Comparison of ENCODE assay signal across 15 cellular contexts in genomic region chr11:111370902-111371578, GRCh38. TPM values are rescaled to one million over a fixed set of nuclear protein-coding genes. Genes with fewer than 3 reads are reported as not detected.
DNase-seq lines count a peak whose midpoint lies in the region; ATAC-seq and FAIRE-seq lines count a peak whose summit lies in the region.
"Had no signal": no experiment of that assay in that cellular context is flagged by ENCODE, and none has a peak within 500 bp of the region (broad histone marks: within the 10 kb centered on the region; RNA-seq: fewer than 3 reads in every experiment).

No MANE protein-coding gene starts in this region.

- H3K9me3 Mint-ChIP-seq in activated naive CD8-positive, alpha-beta T cell treated with anti-CD3 and anti-CD28 coated beads, Interleukin-2, amount 50 U/mL, for 24 hours = no peaks in the 10 kb centered on the region

- no peak overlapping the region for H3K4ac ChIP-seq in mesenchymal stem cell (ENCODE audit: low read depth in 1 of 2, low read length in 2 of 2)

- no peak overlapping the region for H3K9ac ChIP-seq in mesenchymal stem cell (ENCODE audit: low read length)

- no peaks in the 10 kb centered on the region for H3K36me3 ChIP-seq in mesenchymal stem cell (ENCODE audit: control insufficient read depth in 1 of 2, insufficient read depth in 2 of 2, low read depth in 1 of 2, low read length in 2 of 2)
- H3K36me3 ChIP-seq: adrenal gland, SJSA1, thyroid gland had no signal

- H4K8ac ChIP-seq in mesenchymal stem cell (ENCODE audit: low read length) = no peak overlapping the region

- peak; percentile 43 for ATAC-seq in GM19455 (IDR thresholded peaks at IDR 0.05; ENCODE audit: unreplicated experiment)
- ATAC-seq in HG03139 (IDR thresholded peaks at IDR 0.05; ENCODE audit: unreplicated experiment) = peak; percentile 31
- peak; percentile 79 for ATAC-seq in activated naive CD8-positive, alpha-beta T cell treated with anti-CD3 and anti-CD28 coated beads, Interleukin-2, amount 50 U/mL, for 24 hours
- ATAC-seq: left cardiac atrium had no signal

- no peaks in the 10 kb centered on the region for H3K27me3 Mint-ChIP-seq in activated naive CD8-positive, alpha-beta T cell treated with anti-CD3 and anti-CD28 coated beads, Interleukin-2, amount 50 U/mL, for 24 hours

- no peak overlapping the region for H2AFZ ChIP-seq in mesenchymal stem cell (ENCODE audit: low read depth, low read length)

- no peak overlapping the region for H3K27ac ChIP-seq in mesenchymal stem cell (ENCODE audit: low read length, poor library complexity, severe bottlenecking)
- H3K27ac ChIP-seq: adrenal gland, epithelial cell of prostate, SJSA1, thyroid gland had no signal

- H2BK5ac ChIP-seq in mesenchymal stem cell (ENCODE audit: low read depth, low read length, poor library complexity, severe bottlenecking) = no peak overlapping the region

- H3K14ac ChIP-seq in mesenchymal stem cell (ENCODE audit: low read length in 2 of 2) = no peak overlapping the region

- DNase-seq in GM18507 (ENCODE audit: extremely low spot score, insufficient read length, low read depth) = no peak
- DNase-seq in activated naive CD8-positive, alpha-beta T cell treated with anti-CD3 and anti-CD28 coated beads, Interleukin-2, amount 50 U/mL, for 24 hours = peak; percentile 29
- no peak for DNase-seq in ecto neural progenitor cell (ENCODE audit: low spot score)
- no peak for DNase-seq in H4 (ENCODE audit: low spot score)
- DNase-seq in mesenchymal stem cell = no peak
- no peak for DNase-seq in activated CD8-positive, alpha-beta memory T cell treated with anti-CD3 and anti-CD28 coated beads for 24 hours
- DNase-seq: adrenal gland, Calu3, left cardiac atrium, thyroid gland had no signal

- H3K36me3 Mint-ChIP-seq in activated naive CD8-positive, alpha-beta T cell treated with anti-CD3 and anti-CD28 coated beads, Interleukin-2, amount 50 U/mL, for 24 hours (ENCODE audit: low read depth) = peaks cover 7% of the 10 kb centered on the region

- H2AK5ac ChIP-seq in mesenchymal stem cell (ENCODE audit: low read length, severe bottlenecking) = no peak overlapping the region

- peaks cover 4 to 93% of the 10 kb centered on the region in 2 experiments for H3K27me3 ChIP-seq in mesenchymal stem cell (ENCODE audit: control insufficient read depth in 1 of 2, insufficient read depth in 1 of 2, low read length in 2 of 2)
- H3K27me3 ChIP-seq: adrenal gland, SJSA1, thyroid gland had no signal

- no peak overlapping the region for H2BK12ac ChIP-seq in mesenchymal stem cell (ENCODE audit: low read length in 2 of 2)

- H3K4me1 Mint-ChIP-seq in activated naive CD8-positive, alpha-beta T cell treated with anti-CD3 and anti-CD28 coated beads, Interleukin-2, amount 50 U/mL, for 24 hours = peaks cover 74% of the 10 kb centered on the region

- 90% methylated on average over 6 of the region's 7 CpGs for WGBS in mesenchymal stem cell

- no peak overlapping the region for H3K4me3 ChIP-seq in mesenchymal stem cell (ENCODE audit: insufficient read depth in 1 of 2, low read depth in 1 of 2, low read length in 2 of 2)
- H3K4me3 ChIP-seq: adrenal gland, SJSA1, thyroid gland had no signal

- H3K9me3 ChIP-seq in mesenchymal stem cell (ENCODE audit: control insufficient read depth, low read length) = no peaks in the 10 kb centered on the region
- H3K9me3 ChIP-seq: adrenal gland, SJSA1, thyroid gland had no signal

- H2BK15ac ChIP-seq in mesenchymal stem cell (ENCODE audit: low read depth, poor library complexity, severe bottlenecking) = no peak overlapping the region

- H3K27ac Mint-ChIP-seq in activated naive CD8-positive, alpha-beta T cell treated with anti-CD3 and anti-CD28 coated beads, Interleukin-2, amount 50 U/mL, for 24 hours = peak overlapping the region; percentile 91

- no peak overlapping the region for H3K4me2 ChIP-seq in mesenchymal stem cell (ENCODE audit: low read length, poor library complexity, severe bottlenecking)

- no peak overlapping the region for H4K91ac ChIP-seq in mesenchymal stem cell (ENCODE audit: low read length)

- H3K79me1 ChIP-seq in mesenchymal stem cell (replicated peaks; ENCODE audit: low read length, poor library complexity, severe bottlenecking) = no peaks in the 10 kb centered on the region

- FAIRE-seq in GM18507 (lab: Jason Lieb, UNC) = peak; percentile 96
- FAIRE-seq: H1 had no signal

- no peak overlapping the region for H3K18ac ChIP-seq in mesenchymal stem cell (ENCODE audit: low read depth in 1 of 2, low read length in 2 of 2)

- no peak overlapping the region for H2BK120ac ChIP-seq in mesenchymal stem cell (ENCODE audit: low read depth, low read length)

- H3K4me3 Mint-ChIP-seq in activated naive CD8-positive, alpha-beta T cell treated with anti-CD3 and anti-CD28 coated beads, Interleukin-2, amount 50 U/mL, for 24 hours = peak overlapping the region; percentile 31

- no peak overlapping the region for H3K23ac ChIP-seq in mesenchymal stem cell (ENCODE audit: low read length in 2 of 2)

- no peaks in the 10 kb centered on the region for H3K4me1 ChIP-seq in mesenchymal stem cell (ENCODE audit: control insufficient read depth, insufficient read depth, low read depth, low read length)
- H3K4me1 ChIP-seq: adrenal gland, SJSA1 had no signal

RNA-seq across cellular contexts. Expression of gene POU2AF1, which starts 8.0 kb away (rescaled TPM):
- not detected in 2 replicates for total RNA-seq in H4 (2014; rRNA removed; shearing (Covaris generic))
- not detected for polyA plus RNA-seq in mesenchymal stem cell (2013, experiment 1 of 2)
- polyA plus RNA-seq in mesenchymal stem cell (2013, experiment 2 of 2) = not detected
- total RNA-seq: Calu3, H1, SJSA1 had no signal
- polyA plus RNA-seq: H1 had no signal
